Comparison of ENCODE assay signal across 1 cellular context in the genomic region with DNA sequence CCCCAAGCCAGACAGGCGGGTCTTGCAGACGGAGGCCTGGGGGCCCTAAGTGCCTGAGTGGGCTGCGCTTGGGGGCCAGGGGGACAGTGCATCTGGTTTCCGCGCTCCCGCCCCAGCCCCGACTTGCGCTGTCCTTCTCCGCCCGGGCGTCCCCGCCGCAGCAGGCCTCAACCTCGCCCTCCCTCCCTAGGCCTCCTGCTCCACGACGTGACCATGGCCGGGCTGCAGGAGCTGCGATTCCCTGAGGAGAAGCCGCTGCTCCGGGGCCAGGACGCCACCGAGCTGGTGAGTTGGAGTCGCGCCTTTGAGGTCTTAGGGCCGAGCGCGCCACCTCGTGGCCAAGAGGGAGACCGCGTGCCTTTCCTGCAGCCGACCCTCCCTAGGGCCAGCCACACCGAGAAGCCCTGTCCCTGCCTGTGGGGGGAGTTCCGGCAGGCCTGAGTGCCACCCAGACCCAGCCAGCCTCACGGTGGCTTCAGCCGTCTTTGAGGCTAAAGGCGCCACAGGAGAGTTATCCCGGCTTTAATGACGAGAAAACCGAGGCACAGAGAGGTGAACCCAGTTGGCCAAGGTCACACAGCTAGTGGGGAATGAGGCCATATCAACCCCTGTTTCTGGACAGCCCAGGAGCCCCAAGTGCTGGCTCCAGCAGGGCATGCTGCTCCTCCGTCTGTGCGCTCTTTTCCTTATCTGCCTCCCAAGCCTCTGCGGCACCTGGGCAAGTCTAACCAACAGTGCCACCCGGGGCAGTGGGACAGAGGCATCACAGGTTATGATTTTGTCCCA.
TF ChIP-seq lines count a peak whose summit lies in the region.

No MANE protein-coding gene starts in this region.

TF ChIP-seq in HepG2, 621 proteins besides CTCF, POLR2A, EP300 and RAD21 (continued from another document and continues in another):
- no peak for TF ChIP-seq SSRP1 (CRISPR knock-in tag; IDR thresholded peaks at IDR 0.05)
- TF ChIP-seq TSC22D2 (CRISPR knock-in tag; IDR thresholded peaks at IDR 0.05; ENCODE audit: borderline replicate concordance): no peak
- TF ChIP-seq MTF1 (CRISPR knock-in tag; IDR thresholded peaks at IDR 0.05): no peak
- TF ChIP-seq TP53 (CRISPR knock-in tag; conservative IDR thresholded peaks at IDR 0.05): no peak
- no peak; the same call in 1 of the 2 replicates for TF ChIP-seq KMT2A (CRISPR knock-in tag; IDR thresholded peaks at IDR 0.05)
- peak; percentile 64; the same call in 1 of the 2 replicates for TF ChIP-seq TARDBP (CRISPR knock-in tag; IDR thresholded peaks at IDR 0.05)
- peak; percentile 75; the same call in 1 of the 2 replicates for TF ChIP-seq TRAFD1 (CRISPR knock-in tag; IDR thresholded peaks at IDR 0.05; ENCODE audit: borderline replicate concordance)
- no peak for TF ChIP-seq XBP1 (CRISPR knock-in tag; IDR thresholded peaks at IDR 0.05)
- no peak for TF ChIP-seq KDM6A (CRISPR knock-in tag; IDR thresholded peaks at IDR 0.05; ENCODE audit: low read depth)
- no peak for TF ChIP-seq ZNF180 (CRISPR knock-in tag; IDR thresholded peaks at IDR 0.05; ENCODE audit: borderline replicate concordance, low read depth)
- no peak for TF ChIP-seq HES4 (CRISPR knock-in tag; IDR thresholded peaks at IDR 0.05; ENCODE audit: borderline replicate concordance)
- TF ChIP-seq GZF1 (CRISPR knock-in tag; IDR thresholded peaks at IDR 0.05): no peak
- TF ChIP-seq ZFP90 (CRISPR knock-in tag; IDR thresholded peaks at IDR 0.05; ENCODE audit: borderline replicate concordance): no peak
- TF ChIP-seq POLR2AphosphoS5 (IDR thresholded peaks at IDR 0.05; ENCODE audit: low read depth, low read length): no peak
- no peak for TF ChIP-seq ZNF350 (CRISPR knock-in tag; IDR thresholded peaks at IDR 0.05; ENCODE audit: borderline replicate concordance, low read depth)
- TF ChIP-seq FIP1L1 (IDR thresholded peaks at IDR 0.05; ENCODE audit: borderline replicate concordance, insufficient read depth, low read depth, low read length): no peak
- no peak for TF ChIP-seq EHMT2 (IDR thresholded peaks at IDR 0.05; ENCODE audit: borderline replicate concordance, low read depth, low read length)
- TF ChIP-seq STAT5B (CRISPR knock-in tag; IDR thresholded peaks at IDR 0.05): no peak
- TF ChIP-seq SP4 (CRISPR knock-in tag; IDR thresholded peaks at IDR 0.05): peak; percentile 26; the same call in 1 of the 2 replicates
- 0 out of 2 replicates have a peak, but pooled peaks have one; percentile 76 for TF ChIP-seq ZNF572 (CRISPR knock-in tag; IDR thresholded peaks at IDR 0.05)
- TF ChIP-seq, protein P1, sequence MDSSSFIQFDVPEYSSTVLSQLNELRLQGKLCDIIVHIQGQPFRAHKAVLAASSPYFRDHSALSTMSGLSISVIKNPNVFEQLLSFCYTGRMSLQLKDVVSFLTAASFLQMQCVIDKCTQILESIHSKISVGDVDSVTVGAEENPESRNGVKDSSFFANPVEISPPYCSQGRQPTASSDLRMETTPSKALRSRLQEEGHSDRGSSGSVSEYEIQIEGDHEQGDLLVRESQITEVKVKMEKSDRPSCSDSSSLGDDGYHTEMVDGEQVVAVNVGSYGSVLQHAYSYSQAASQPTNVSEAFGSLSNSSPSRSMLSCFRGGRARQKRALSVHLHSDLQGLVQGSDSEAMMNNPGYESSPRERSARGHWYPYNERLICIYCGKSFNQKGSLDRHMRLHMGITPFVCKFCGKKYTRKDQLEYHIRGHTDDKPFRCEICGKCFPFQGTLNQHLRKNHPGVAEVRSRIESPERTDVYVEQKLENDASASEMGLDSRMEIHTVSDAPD (CRISPR knock-in tag; IDR thresholded peaks at IDR 0.05): no peak
- no peak for TF ChIP-seq TGIF2 (CRISPR knock-in tag; IDR thresholded peaks at IDR 0.05)
- TF ChIP-seq, protein P2, sequence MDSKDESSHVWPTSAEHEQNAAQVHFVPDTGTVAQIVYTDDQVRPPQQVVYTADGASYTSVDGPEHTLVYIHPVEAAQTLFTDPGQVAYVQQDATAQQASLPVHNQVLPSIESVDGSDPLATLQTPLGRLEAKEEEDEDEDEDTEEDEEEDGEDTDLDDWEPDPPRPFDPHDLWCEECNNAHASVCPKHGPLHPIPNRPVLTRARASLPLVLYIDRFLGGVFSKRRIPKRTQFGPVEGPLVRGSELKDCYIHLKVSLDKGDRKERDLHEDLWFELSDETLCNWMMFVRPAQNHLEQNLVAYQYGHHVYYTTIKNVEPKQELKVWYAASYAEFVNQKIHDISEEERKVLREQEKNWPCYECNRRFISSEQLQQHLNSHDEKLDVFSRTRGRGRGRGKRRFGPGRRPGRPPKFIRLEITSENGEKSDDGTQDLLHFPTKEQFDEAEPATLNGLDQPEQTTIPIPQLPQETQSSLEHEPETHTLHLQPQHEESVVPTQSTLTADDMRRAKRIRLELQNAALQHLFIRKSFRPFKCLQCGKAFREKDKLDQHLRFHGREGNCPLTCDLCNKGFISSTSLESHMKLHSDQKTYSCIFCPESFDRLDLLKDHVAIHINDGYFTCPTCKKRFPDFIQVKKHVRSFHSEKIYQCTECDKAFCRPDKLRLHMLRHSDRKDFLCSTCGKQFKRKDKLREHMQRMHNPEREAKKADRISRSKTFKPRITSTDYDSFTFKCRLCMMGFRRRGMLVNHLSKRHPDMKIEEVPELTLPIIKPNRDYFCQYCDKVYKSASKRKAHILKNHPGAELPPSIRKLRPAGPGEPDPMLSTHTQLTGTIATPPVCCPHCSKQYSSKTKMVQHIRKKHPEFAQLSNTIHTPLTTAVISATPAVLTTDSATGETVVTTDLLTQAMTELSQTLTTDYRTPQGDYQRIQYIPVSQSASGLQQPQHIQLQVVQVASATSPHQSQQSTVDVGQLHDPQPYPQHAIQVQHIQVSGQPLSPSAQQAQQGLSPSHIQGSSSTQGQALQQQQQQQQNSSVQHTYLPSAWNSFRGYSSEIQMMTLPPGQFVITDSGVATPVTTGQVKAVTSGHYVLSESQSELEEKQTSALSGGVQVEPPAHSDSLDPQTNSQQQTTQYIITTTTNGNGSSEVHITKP (CRISPR knock-in tag; IDR thresholded peaks at IDR 0.05; ENCODE audit: low read depth): no peak
- no peak for TF ChIP-seq SOX6 (IDR thresholded peaks at IDR 0.05)
- no peak for TF ChIP-seq SOX6 (CRISPR knock-in tag; IDR thresholded peaks at IDR 0.05)
- TF ChIP-seq ZNF333 (CRISPR knock-in tag; IDR thresholded peaks at IDR 0.05; ENCODE audit: borderline replicate concordance): no peak
- no peak for TF ChIP-seq SNAPC2 (CRISPR knock-in tag; IDR thresholded peaks at IDR 0.05)
- TF ChIP-seq ZNF362 (CRISPR knock-in tag; IDR thresholded peaks at IDR 0.05; ENCODE audit: borderline replicate concordance): peak; percentile 48; the same call in 1 of the 2 replicates
- no peak for TF ChIP-seq ZNF747 (CRISPR knock-in tag; IDR thresholded peaks at IDR 0.05; ENCODE audit: borderline replicate concordance)
- TF ChIP-seq SALL1 (CRISPR knock-in tag; IDR thresholded peaks at IDR 0.05): peak; percentile 86
- no peak for TF ChIP-seq EZH2 (conservative IDR thresholded peaks at IDR 0.05; ENCODE audit: low read depth, low read length)
- TF ChIP-seq PHF5A (CRISPR knock-in tag; IDR thresholded peaks at IDR 0.05; ENCODE audit: low read depth, unreplicated experiment): no peak
- no peak for TF ChIP-seq MAFG (CRISPR knock-in tag; IDR thresholded peaks at IDR 0.05)
- no peak for TF ChIP-seq TOE1 (CRISPR knock-in tag; IDR thresholded peaks at IDR 0.05)
- TF ChIP-seq ZNF691 (CRISPR knock-in tag; IDR thresholded peaks at IDR 0.05; ENCODE audit: borderline replicate concordance, low read depth): peak; percentile 73; the same call in 1 of the 2 replicates
- TF ChIP-seq SETDB1 (CRISPR knock-in tag; IDR thresholded peaks at IDR 0.05; ENCODE audit: borderline replicate concordance): no peak
- TF ChIP-seq NFIB (CRISPR knock-in tag; IDR thresholded peaks at IDR 0.05; ENCODE audit: borderline replicate concordance): no peak
- TF ChIP-seq KDM1A (CRISPR knock-in tag; IDR thresholded peaks at IDR 0.05): no peak
- TF ChIP-seq ZNF431 (CRISPR knock-in tag; IDR thresholded peaks at IDR 0.05; ENCODE audit: borderline replicate concordance, low read depth): no peak
- no peak for TF ChIP-seq SMAD9 (CRISPR knock-in tag; IDR thresholded peaks at IDR 0.05)
- TF ChIP-seq, protein P3, sequence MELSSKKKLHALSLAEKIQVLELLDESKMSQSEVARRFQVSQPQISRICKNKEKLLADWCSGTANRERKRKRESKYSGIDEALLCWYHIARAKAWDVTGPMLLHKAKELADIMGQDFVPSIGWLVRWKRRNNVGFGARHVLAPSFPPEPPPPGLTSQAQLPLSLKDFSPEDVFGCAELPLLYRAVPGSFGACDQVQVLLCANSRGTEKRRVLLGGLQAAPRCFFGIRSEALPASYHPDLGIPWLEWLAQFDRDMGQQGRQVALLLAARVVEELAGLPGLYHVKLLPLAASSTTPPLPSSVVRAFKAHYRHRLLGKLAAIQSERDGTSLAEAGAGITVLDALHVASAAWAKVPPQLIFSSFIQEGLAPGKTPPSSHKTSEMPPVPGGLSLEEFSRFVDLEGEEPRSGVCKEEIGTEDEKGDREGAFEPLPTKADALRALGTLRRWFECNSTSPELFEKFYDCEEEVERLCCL (CRISPR knock-in tag; IDR thresholded peaks at IDR 0.05; ENCODE audit: borderline replicate concordance): no peak
- no peak; the same call in 1 of the 2 replicates for TF ChIP-seq ZFP41 (CRISPR knock-in tag; IDR thresholded peaks at IDR 0.05; ENCODE audit: borderline replicate concordance)
- TF ChIP-seq ZNF292 (CRISPR knock-in tag; IDR thresholded peaks at IDR 0.05; ENCODE audit: borderline replicate concordance, low read depth): 0 out of 2 replicates have a peak, but pooled peaks have one; percentile 15
- no peak for TF ChIP-seq PHB2 (IDR thresholded peaks at IDR 0.05; ENCODE audit: partially characterized antibody)
- TF ChIP-seq ZNF281 (CRISPR knock-in tag; IDR thresholded peaks at IDR 0.05; ENCODE audit: borderline replicate concordance): no peak
- peak; percentile 75 for TF ChIP-seq KDM2A (CRISPR knock-in tag; IDR thresholded peaks at IDR 0.05; ENCODE audit: borderline replicate concordance, low read depth)
- TF ChIP-seq GMEB1 (CRISPR knock-in tag; IDR thresholded peaks at IDR 0.05; ENCODE audit: borderline replicate concordance): no peak
